8 cellular contexts compared by ENCODE assay signal in the genomic region with DNA sequence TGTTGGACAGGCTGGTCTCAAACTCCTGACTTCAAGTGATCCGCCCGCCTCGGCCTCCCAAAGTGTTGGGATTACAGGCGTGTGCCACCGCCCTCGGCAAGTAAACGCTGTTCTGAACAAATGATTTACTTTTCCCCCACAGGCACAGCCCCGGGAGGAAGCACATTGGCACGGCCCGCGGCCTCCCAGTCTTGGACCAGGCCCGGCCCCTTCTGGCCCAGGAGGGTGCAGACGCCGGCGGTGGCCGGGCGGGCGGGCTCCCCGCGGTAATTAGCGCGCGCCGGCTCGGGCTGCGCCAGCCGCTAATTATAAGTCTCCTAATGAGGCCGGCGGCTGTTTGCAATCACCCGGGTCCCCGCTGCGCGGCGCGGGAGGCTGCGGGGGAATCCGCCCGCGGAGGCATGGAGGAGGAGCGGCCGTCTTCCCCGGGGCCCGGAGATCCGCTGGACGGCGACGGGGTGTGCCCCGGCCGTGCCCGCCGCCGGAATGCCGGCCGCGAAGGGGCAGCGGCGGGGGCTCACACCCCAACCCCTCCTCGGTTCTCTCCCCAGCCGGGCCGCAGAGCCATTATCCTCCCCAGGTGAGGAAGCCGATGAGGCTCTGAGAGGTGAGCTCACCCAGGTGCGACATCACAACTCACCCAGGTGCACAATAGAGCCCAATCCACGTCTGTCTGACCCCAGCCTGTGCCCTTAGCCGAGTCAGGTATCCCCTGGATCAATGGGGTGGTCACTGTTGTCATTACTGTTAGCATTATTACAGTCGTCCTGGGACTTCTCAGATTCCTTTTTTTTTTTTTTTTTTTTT. TPM values are rescaled to one million over a fixed set of nuclear protein-coding genes. Genes with fewer than 3 reads are reported as not detected.
DNase-seq lines count a peak whose midpoint lies in the region; ATAC-seq and TF ChIP-seq lines count a peak whose summit lies in the region.

No MANE protein-coding gene starts in this region.

- DNase-seq in DMS 273 treated with DMSO at 0.1 percent for 48 hours (lab: John Stamatoyannopoulos, UW), result peak; percentile 4
- peak; percentile 29 for DNase-seq in MV-4-11 (lab: John Stamatoyannopoulos, UW)
- DNase-seq in activated CD4-positive, alpha-beta T cell treated with anti-CD3 and anti-CD28 coated beads for 1 hour, result peak; percentile 36
- DNase-seq in colonic mucosa, result peak; percentile 79
- DNase-seq in lower lobe of right lung, result peak; percentile 65
- DNase-seq in stimulated activated CD4-positive, alpha-beta T cell treated with anti-CD3 and anti-CD28 coated beads, Interleukin-4, amount 100 ng/mL, for 48 hours (ENCODE audit: low read depth in 2 of 2), result peak; percentile 31 to 47

- H3K9ac ChIP-seq in colonic mucosa (ENCODE audit: low read depth in 2 of 2, low read length in 2 of 2), result peak overlapping the region; percentile 28 to 60

- H3K9me3 ChIP-seq in colonic mucosa (no peaks in the 10 kb centered on the region), lower lobe of right lung (no peaks in the 10 kb centered on the region)

- no peaks in the 10 kb centered on the region for H3K27me3 ChIP-seq in colonic mucosa
- H3K27me3 ChIP-seq in lower lobe of right lung (ENCODE audit: low read depth), result no peaks in the 10 kb centered on the region

- TF ChIP-seq CTCF in colonic mucosa (IDR thresholded peaks at IDR 0.05), result peak; percentile 18
- TF ChIP-seq CTCF in lower lobe of right lung (IDR thresholded peaks at IDR 0.05), result peak; percentile 40

- H3K4me1 ChIP-seq in colonic mucosa (peaks cover 11% of the 10 kb centered on the region), lower lobe of right lung (peaks cover 40% of the 10 kb centered on the region)

- ATAC-seq in lower lobe of right lung (peak; percentile 62 to 63), HG03280 (IDR thresholded peaks at IDR 0.05; ENCODE audit: unreplicated experiment) (no peak), HG03520 (IDR thresholded peaks at IDR 0.05; ENCODE audit: unreplicated experiment) (no peak)

- H3K36me3 ChIP-seq in colonic mucosa (no peaks in the 10 kb centered on the region), lower lobe of right lung (peaks cover 5% of the 10 kb centered on the region)

- intact Hi-C loops in colonic mucosa (cut with DNase I) (loop anchor here (5.0 kb wide), 2 partner anchors 68 to 133 kb away; no protein-coding TSS in a partner anchor), lower lobe of right lung (cut with DNase I) (loop anchor here (10.0 kb wide), 1 partner anchor 130 kb away; a partner anchor contains a TSS)

- H3K4me3 ChIP-seq in colonic mucosa (peak overlapping the region; percentile 51), lower lobe of right lung (peak overlapping the region; percentile 57)

- H3K27ac ChIP-seq in colonic mucosa (peak overlapping the region; percentile 46), lower lobe of right lung (peak overlapping the region; percentile 41)

RNA-seq across cellular contexts. Expression of a gene that starts 3.3 kb away (rescaled TPM):
- total RNA-seq in colonic mucosa (10 to 100 TPM; 22.8 to 77.7 TPM), lower lobe of right lung (39.5 TPM)

RNA-seq across cellular contexts. Expression of a gene that starts 50.4 kb away (rescaled TPM):
- total RNA-seq in colonic mucosa, result 100 to 1,000 TPM; 199 to 226 TPM
- 175 TPM for total RNA-seq in lower lobe of right lung

RNA-seq across cellular contexts. Expression of a gene that starts 55.6 kb away (rescaled TPM):
- total RNA-seq in colonic mucosa (10 to 100 TPM; 35.8 to 46.6 TPM), lower lobe of right lung (24.1 TPM)

RNA-seq across cellular contexts. Expression of a gene that starts 55.9 kb away (rescaled TPM):
- total RNA-seq in colonic mucosa (under 1 TPM; 0.77 to 0.79 TPM), lower lobe of right lung (0.30 TPM)

Comparison
In these comparisons a context has a peak if more than half of its experiments do, and no peak if none do; other contexts are left out.
1. DNase-seq: peak in every context shown above with its lines; median percentile 79 in colonic mucosa; 65 in lower lobe of right lung; 39 in stimulated activated CD4-positive, alpha-beta T cell treated with anti-CD3 and anti-CD28 coated beads, Interleukin-4, amount 100 ng/mL, for 48 hours; 36 in activated CD4-positive, alpha-beta T cell treated with anti-CD3 and anti-CD28 coated beads for 1 hour; 29 in MV-4-11; 4 in DMS 273 treated with DMSO at 0.1 percent for 48 hours.
2. ATAC-seq: peak in lower lobe of right lung (2 of 2); none in HG03280 (single experiment) and HG03520 (single experiment).